ENCODE assay signal across 9 cellular contexts in genomic region chr19:58395220-58395978, GRCh38. TPM values are rescaled to one million over a fixed set of nuclear protein-coding genes. Genes with fewer than 3 reads are reported as not detected.
DNase-seq lines count a peak whose midpoint lies in the region; ATAC-seq, FAIRE-seq and TF ChIP-seq lines count a peak whose summit lies in the region.
"Had no signal": no experiment of that assay in that cellular context is flagged by ENCODE, and none has a peak within 500 bp of the region (broad histone marks: within the 10 kb centered on the region; RNA-seq: fewer than 3 reads in every experiment).

TSS of gene RNF225 (plus strand) at chr19:58395656. CDS start at chr19:58396090, 434 bp downstream.

- DNase-seq in activated T-cell treated with anti-CD3 and anti-CD28 coated beads, Interleukin-2, amount 50 U/mL, for 4 hours, result no peak
- peak; percentile 80 for DNase-seq in kidney
- no peak for DNase-seq in GM19238 (ENCODE audit: insufficient read length, low spot score)
- no peak for DNase-seq in SJCRH30
- DNase-seq: naive thymus-derived CD8-positive, alpha-beta T cell had no signal

- H3K27me3 ChIP-seq in SJCRH30, result no peaks in the 10 kb centered on the region

- H3K4me1 Mint-ChIP-seq in activated T-cell treated with anti-CD3 and anti-CD28 coated beads, Interleukin-2, amount 50 U/mL, for 4 hours (ENCODE audit: low read depth), result peaks cover 12% of the 10 kb centered on the region

- H3K36me3 ChIP-seq in kidney (ENCODE audit: control insufficient read depth in 1 of 2, insufficient read depth in 2 of 2, low read length in 2 of 2) (peaks cover 13 to 29% of the 10 kb centered on the region in 2 donors), SJCRH30 (peaks cover 55% of the 10 kb centered on the region)

- H3K27ac ChIP-seq in 22Rv1 (peak within 1 kb of the TSS; percentile 82), kidney (ENCODE audit: low read depth in 2 of 2, low read length in 2 of 2) (no peak within 1 kb of the TSS), SJCRH30 (no peak within 1 kb of the TSS)

- H3K9me3 ChIP-seq in kidney (ENCODE audit: control insufficient read depth in 1 of 2, low read length in 2 of 2) (no peaks in the 10 kb centered on the region), SJCRH30 (replicated peaks) (no peaks in the 10 kb centered on the region)

- FAIRE-seq in kidney (lab: Jason Lieb, UNC), result no peak

- peaks cover 35% of the 10 kb centered on the region for H3K36me3 Mint-ChIP-seq in activated T-cell treated with anti-CD3 and anti-CD28 coated beads, Interleukin-2, amount 50 U/mL, for 4 hours (ENCODE audit: insufficient read depth)

- peak; percentile 25 for TF ChIP-seq POLR2A in GM19099 (IDR thresholded peaks at IDR 0.05; ENCODE audit: extremely low read depth, insufficient read length, low read depth)

- no peak within 1 kb of the TSS for H3K9ac ChIP-seq in kidney (ENCODE audit: low read length in 2 of 2)

- intact Hi-C loops in kidney (cut with DNase I), result no loop called here

- peaks cover 20% of the 10 kb centered on the region for H3K27me3 Mint-ChIP-seq in activated T-cell treated with anti-CD3 and anti-CD28 coated beads, Interleukin-2, amount 50 U/mL, for 4 hours (ENCODE audit: low read depth)

- no peak within 1 kb of the TSS for H3K4me3 ChIP-seq in kidney (ENCODE audit: low read length in 2 of 2)
- no peak within 1 kb of the TSS for H3K4me3 ChIP-seq in SJCRH30

- no peaks in the 10 kb centered on the region for H3K9me3 Mint-ChIP-seq in activated T-cell treated with anti-CD3 and anti-CD28 coated beads, Interleukin-2, amount 50 U/mL, for 4 hours
- H3K9me3 Mint-ChIP-seq: naive thymus-derived CD8-positive, alpha-beta T cell had no signal

- H3K4me1 ChIP-seq in kidney (ENCODE audit: control insufficient read depth in 1 of 2, insufficient read depth in 1 of 2, low read depth in 1 of 2, low read length in 2 of 2) (peaks cover 2 to 4% of the 10 kb centered on the region in 2 donors), SJCRH30 (no peaks in the 10 kb centered on the region)

- H3K4me3 Mint-ChIP-seq in activated T-cell treated with anti-CD3 and anti-CD28 coated beads, Interleukin-2, amount 50 U/mL, for 4 hours, result no peak within 1 kb of the TSS

- peak; percentile 20 to 21 for ATAC-seq in activated T-cell treated with anti-CD3 and anti-CD28 coated beads, Interleukin-2, amount 50 U/mL, for 4 hours
- ATAC-seq in GM21529 (IDR thresholded peaks at IDR 0.05; ENCODE audit: unreplicated experiment) (no peak), HG03354 (IDR thresholded peaks at IDR 0.05; ENCODE audit: poor library complexity, severe bottlenecking, unreplicated experiment) (no peak)

- TF ChIP-seq CTCF in 22Rv1 (IDR thresholded peaks at IDR 0.05), result no peak
- TF ChIP-seq CTCF in kidney (IDR thresholded peaks at IDR 0.05; ENCODE audit: borderline replicate concordance, extremely low read depth, insufficient read depth), result no peak

RNA-seq across cellular contexts. Expression of gene RNF225, which starts in this region (rescaled TPM):
- 1 to 10 TPM; 2.5 to 3.2 (median 2.5) TPM for total RNA-seq in activated T-cell treated with anti-CD3 and anti-CD28 coated beads, Interleukin-2, amount 50 U/mL, for 4 hours
- 0.25 TPM for total RNA-seq in kidney
- polyA plus RNA-seq in kidney (ENCODE audit: insufficient read depth, low read depth, low replicate concordance), result not detected
- total RNA-seq in SJCRH30 (2014; rRNA removed; shearing (Covaris generic)), result 0.20 and 0.38 TPM in 2 replicates
- polyA plus RNA-seq: naive thymus-derived CD8-positive, alpha-beta T cell had no signal

Comparison
In these comparisons a context has a peak if more than half of its experiments do, and no peak if none do; other contexts are left out.
1. Peak in DNase-seq in kidney; RNA of the gene not detected or under 1 TPM.
2. ATAC-seq: peak in activated T-cell treated with anti-CD3 and anti-CD28 coated beads, Interleukin-2, amount 50 U/mL, for 4 hours (2 of 2); none in GM21529 (single experiment) and HG03354 (single experiment).